In the genomic region with DNA sequence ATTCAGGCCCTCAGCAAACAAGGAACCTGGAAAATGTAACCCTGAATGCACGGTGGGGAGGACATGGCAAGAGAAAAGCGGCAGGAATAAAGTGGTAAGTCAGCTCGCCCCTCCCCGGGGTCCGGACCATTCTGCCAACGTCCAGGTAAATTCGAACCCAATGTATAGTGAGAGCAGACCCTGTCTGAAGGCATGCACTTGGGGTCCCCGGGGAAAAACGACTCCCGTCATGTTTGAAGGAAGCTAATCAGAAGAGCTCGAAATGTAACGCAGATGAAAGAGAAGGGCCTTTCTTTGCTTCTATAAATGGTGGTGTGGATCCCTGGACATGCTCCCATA, we compare ENCODE assay signal across 18 cellular contexts. TPM values are rescaled to one million over a fixed set of nuclear protein-coding genes. Genes with fewer than 3 reads are reported as not detected.
A peak's percentile ranks its signal among the peaks of the same experiment; 100 is the strongest.
DNase-seq lines count a peak whose midpoint lies in the region; ATAC-seq, FAIRE-seq and TF ChIP-seq lines count a peak whose summit lies in the region.
"Had no signal": no experiment of that assay in that cellular context is flagged by ENCODE, and none has a peak within 500 bp of the region (broad histone marks: within the 10 kb centered on the region; RNA-seq: fewer than 3 reads in every experiment).

No MANE protein-coding gene starts in this region.

- H3K9ac ChIP-seq in kidney (ENCODE audit: low read length in 2 of 2): peak overlapping the region; percentile 88 to 90

- no peaks in the 10 kb centered on the region for H3K27me3 Mint-ChIP-seq in T-helper 17 cell
- H3K27me3 Mint-ChIP-seq: naive thymus-derived CD8-positive, alpha-beta T cell had no signal

- H3K4me1 ChIP-seq in heart left ventricle (peaks cover 10 to 97% (median 71%) of the 10 kb centered on the region in 12 donors), kidney (ENCODE audit: control insufficient read depth in 1 of 2, insufficient read depth in 1 of 2, low read depth in 1 of 2, low read length in 2 of 2) (peaks cover 42 to 47% of the 10 kb centered on the region in 2 donors), prostate gland (replicated peaks) (peaks cover 16% of the 10 kb centered on the region), upper lobe of right lung (peaks cover 57% of the 10 kb centered on the region)

- H3K27ac Mint-ChIP-seq in T-helper 17 cell: no peak overlapping the region
- H3K27ac Mint-ChIP-seq: activated naive CD4-positive, alpha-beta T cell treated with anti-CD3 and anti-CD28 coated beads, Interleukin-2, amount 50 U/mL, for 72 hours; CD8-positive, alpha-beta T cell; naive thymus-derived CD8-positive, alpha-beta T cell; T-helper 2 cell treated with Interferon-gamma antibody and Interleukin-4, amounts not matched to agents 5 μg/mL and 100 μg/mL, for 36 hours had no signal

- intact Hi-C loops in heart left ventricle (cut with DNase I) (loop anchor here in 7 of 10 donors (1.0 to 10.0 kb wide), 7 partner anchors 14 to 268 kb away; no protein-coding TSS in a partner anchor), left ventricle myocardium superior (cut with micrococcal nuclease) (no loop called here), kidney (cut with DNase I) (no loop called here), prostate gland (cut with DNase I) (loop anchor here (10.0 kb wide), 1 partner anchor 268 kb away; no protein-coding TSS in a partner anchor), upper lobe of right lung (cut with DNase I) (no loop called here)

- TF ChIP-seq CTCF in heart left ventricle (IDR thresholded peaks at IDR 0.05): no peak
- TF ChIP-seq CTCF in kidney (IDR thresholded peaks at IDR 0.05; ENCODE audit: borderline replicate concordance, extremely low read depth, insufficient read depth): no peak
- TF ChIP-seq CTCF in prostate gland (IDR thresholded peaks at IDR 0.05): no peak
- no peak for TF ChIP-seq CTCF in upper lobe of right lung (IDR thresholded peaks at IDR 0.05)

- peaks cover 0 to 3% (median 0%) of the 10 kb centered on the region in 9 donors for H3K36me3 ChIP-seq in heart left ventricle
- H3K36me3 ChIP-seq in kidney (ENCODE audit: control insufficient read depth in 1 of 2, insufficient read depth in 2 of 2, low read length in 2 of 2): peaks cover 0 to under 1% of the 10 kb centered on the region in 2 donors
- no peaks in the 10 kb centered on the region for H3K36me3 ChIP-seq in prostate gland
- H3K36me3 ChIP-seq in upper lobe of right lung: no peaks in the 10 kb centered on the region

- H3K4me1 Mint-ChIP-seq in T-helper 17 cell: peaks cover 14% of the 10 kb centered on the region

- H3K4me3 Mint-ChIP-seq in T-helper 17 cell: no peak overlapping the region
- H3K4me3 Mint-ChIP-seq: CD8-positive, alpha-beta T cell; T-helper 2 cell treated with Interferon-gamma antibody and Interleukin-4, amounts not matched to agents 5 μg/mL and 100 μg/mL, for 36 hours had no signal

- H3K27ac ChIP-seq in heart left ventricle (peak overlapping the region; percentile 85 to 99 (median 93)), kidney (ENCODE audit: low read depth in 2 of 2, low read length in 2 of 2) (peak overlapping the region; percentile 97 to 98), prostate gland (peak overlapping the region; percentile 56 to 59), upper lobe of right lung (peak overlapping the region; percentile 75)

- 44 to 57% (median 48%) methylated on average over 12 of the region's 12 CpGs for WGBS in heart left ventricle, 4 donors
- WGBS in prostate gland: 58% methylated on average over 12 of the region's 12 CpGs

- no peak for ATAC-seq in heart left ventricle
- no peak for ATAC-seq in left ventricle myocardium superior
- ATAC-seq in upper lobe of right lung: no peak
- no peak for ATAC-seq in T-helper 17 cell
- ATAC-seq: activated naive CD4-positive, alpha-beta T cell treated with anti-CD3 and anti-CD28 coated beads, Interleukin-2, amount 50 U/mL, for 72 hours; CD8-positive, alpha-beta T cell; naive thymus-derived CD8-positive, alpha-beta T cell had no signal

- no peak for FAIRE-seq in kidney (lab: Jason Lieb, UNC)
- FAIRE-seq: A204.1, keratinocyte had no signal

- no peaks in the 10 kb centered on the region for H3K9me3 ChIP-seq in heart left ventricle
- H3K9me3 ChIP-seq in kidney (ENCODE audit: control insufficient read depth in 1 of 2, low read length in 2 of 2): no peaks in the 10 kb centered on the region
- H3K9me3 ChIP-seq in prostate gland: no peaks in the 10 kb centered on the region
- H3K9me3 ChIP-seq in upper lobe of right lung: no peaks in the 10 kb centered on the region
- H3K9me3 ChIP-seq in T-helper 17 cell (ENCODE audit: control insufficient read depth, low read length, poor library complexity, severe bottlenecking): no peaks in the 10 kb centered on the region

- H3K4me3 ChIP-seq in heart left ventricle: peak overlapping the region; percentile 18 to 54 (median 44)
- H3K4me3 ChIP-seq in kidney (ENCODE audit: low read length in 2 of 2): peak overlapping the region; percentile 50 to 60
- H3K4me3 ChIP-seq in prostate gland: no peak overlapping the region
- no peak overlapping the region for H3K4me3 ChIP-seq in upper lobe of right lung

- TF ChIP-seq POLR2A in heart left ventricle (IDR thresholded peaks at IDR 0.05): peak; percentile 28 to 46
- TF ChIP-seq POLR2A in prostate gland (IDR thresholded peaks at IDR 0.05): no peak

- peaks cover 2% of the 10 kb centered on the region for H3K36me3 Mint-ChIP-seq in T-helper 17 cell (ENCODE audit: low read depth)

- DNase-seq in heart left ventricle (no peak), left ventricle myocardium superior (no peak), kidney (no peak), prostate gland (ENCODE audit: low spot score) (no peak), upper lobe of right lung (no peak), T-helper 17 cell (no peak), hepatic stellate cell (ENCODE audit: low spot score) (no peak)
- no peak for DNase-seq in stimulated activated CD4-positive, alpha-beta T cell treated with anti-CD3 and anti-CD28 coated beads, Interleukin-2, amount 100 ng/mL, for 24 hours
- DNase-seq: activated CD8-positive, alpha-beta memory T cell treated with anti-CD3 and anti-CD28 coated beads, Interleukin-2, amount 50 U/mL, for 48 hours; CD8-positive, alpha-beta T cell; glutamatergic neuron; naive thymus-derived CD8-positive, alpha-beta T cell; NCI-H1417; NK-92 treated with Interleukin-12 subunit alpha and Interleukin-12 subunit beta, amount 100 ng/mL, for 24 hours had no signal

- no peaks in the 10 kb centered on the region for H3K27me3 ChIP-seq in heart left ventricle
- no peaks in the 10 kb centered on the region for H3K27me3 ChIP-seq in prostate gland (replicated peaks; ENCODE audit: insufficient read depth)
- H3K27me3 ChIP-seq in upper lobe of right lung: no peaks in the 10 kb centered on the region

RNA-seq across cellular contexts. Expression of a gene that starts 0.2 kb away (rescaled TPM):
- total RNA-seq in heart left ventricle: 100 to 1,000 TPM in 6 of 9 donors, 10 to 100 TPM in 3; 77.3 to 176 (median 135) TPM
- polyA plus RNA-seq in heart left ventricle: 100 to 1,000 TPM in 1 of 2 donors, 10 to 100 TPM in 1; 29.9 to 119 TPM
- 177 TPM for total RNA-seq in left ventricle myocardium superior
- total RNA-seq in kidney: 56.8 TPM
- polyA plus RNA-seq in kidney (ENCODE audit: insufficient read depth, low read depth, low replicate concordance): 13.8 TPM
- 10 to 100 TPM; 52.5 to 63.3 TPM for total RNA-seq in prostate gland
- 35.2 TPM for total RNA-seq in upper lobe of right lung
- total RNA-seq in T-helper 17 cell: 10 to 100 TPM; 22.2 to 25.9 TPM

RNA-seq across cellular contexts. Expression of a gene that starts 19.2 kb away (rescaled TPM):
- total RNA-seq in heart left ventricle (10 to 100 TPM; 20.9 to 37.8 (median 25.3) TPM), left ventricle myocardium superior (25.9 TPM), kidney (24.9 TPM), prostate gland (10 to 100 TPM; 39.6 to 59.3 TPM), upper lobe of right lung (18.2 TPM), T-helper 17 cell (10 to 100 TPM; 10.2 to 11.1 TPM)
- polyA plus RNA-seq in heart left ventricle (10 to 100 TPM; 14.5 to 27.8 TPM), kidney (ENCODE audit: insufficient read depth, low read depth, low replicate concordance) (30.3 TPM)

RNA-seq across cellular contexts. Expression of a gene that starts 23.3 kb away (rescaled TPM):
- 1 to 10 TPM; 5.1 to 9.4 (median 7.1) TPM for total RNA-seq in heart left ventricle
- polyA plus RNA-seq in heart left ventricle: 10 to 100 TPM; 16.8 to 18.0 TPM
- 6.6 TPM for total RNA-seq in left ventricle myocardium superior
- total RNA-seq in kidney: 14.7 TPM
- polyA plus RNA-seq in kidney (ENCODE audit: insufficient read depth, low read depth, low replicate concordance): 18.8 TPM
- 10 to 100 TPM; 16.6 to 26.2 TPM for total RNA-seq in prostate gland
- 10.1 TPM for total RNA-seq in upper lobe of right lung
- 1 to 10 TPM; 6.5 to 9.4 TPM for total RNA-seq in T-helper 17 cell

Comparison
In these comparisons a context has a peak if more than half of its experiments do, and no peak if none do; other contexts are left out.
1. intact Hi-C loops: an anchor here in heart left ventricle (1.0 to 10.0 kb wide) and prostate gland (10.0 kb wide); none called in left ventricle myocardium superior, kidney and upper lobe of right lung.
2. H3K4me3 ChIP-seq: peak in heart left ventricle (12 of 12) and kidney (2 of 2); none in prostate gland (0 of 2) and upper lobe of right lung (single experiment).
3. Peak in every context shown above with its lines, with median percentiles within 50 percentile points of each other: H3K27ac ChIP-seq.